In the genomic region with DNA sequence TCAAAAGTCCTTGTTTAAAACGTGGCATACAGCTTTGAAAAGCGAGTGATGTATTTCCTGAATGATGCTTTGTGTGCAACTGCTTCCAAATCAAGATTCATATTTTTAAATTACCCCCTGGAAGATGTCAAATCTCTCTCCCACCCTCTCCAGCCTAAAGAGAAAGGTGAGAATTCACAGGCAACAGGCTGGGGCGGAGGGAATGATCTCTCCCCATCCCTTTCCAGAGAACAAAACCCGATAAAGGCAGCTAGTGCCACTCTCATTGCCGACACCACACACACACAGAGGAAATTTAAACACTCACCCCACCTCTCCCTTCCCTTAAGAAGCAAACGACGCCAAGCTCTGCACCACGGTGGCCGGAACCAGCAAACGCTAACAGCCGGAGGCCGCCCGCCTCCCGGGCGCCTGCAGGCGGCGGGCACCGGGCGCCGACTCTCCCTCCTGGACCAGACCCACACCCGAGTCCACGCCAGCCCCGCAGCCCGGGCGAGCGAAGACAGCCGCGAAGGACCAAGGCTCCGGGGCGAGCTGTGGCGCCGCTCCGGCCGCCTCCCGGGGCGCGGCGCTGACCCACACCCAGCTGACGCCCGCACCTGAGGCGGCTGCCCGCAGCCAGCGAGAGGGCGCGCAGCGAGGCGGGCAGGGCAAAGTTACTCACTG, we compare ENCODE assay signal across 8 cellular contexts. TPM values are rescaled to one million over a fixed set of nuclear protein-coding genes. Genes with fewer than 3 reads are reported as not detected.
DNase-seq lines count a peak whose midpoint lies in the region; ATAC-seq and TF ChIP-seq lines count a peak whose summit lies in the region.

No MANE protein-coding gene starts in this region.

- peak overlapping the region; percentile 86 to 96 (median 95) for H3K4me3 Mint-ChIP-seq in naive thymus-derived CD4-positive, alpha-beta T cell

- TF ChIP-seq CTCF in GM12865 (IDR thresholded peaks at IDR 0.05; ENCODE audit: insufficient read depth, low read depth, low read length, missing control alignments) (peak; percentile 22), epithelial cell of esophagus (IDR thresholded peaks at IDR 0.05; ENCODE audit: insufficient read depth, low read depth, low read length, missing control alignments) (no peak), thoracic aorta (IDR thresholded peaks at IDR 0.05) (peak; percentile 50)

- H3K4me3 ChIP-seq in GM12865 (ENCODE audit: low read depth, low read length) (peak overlapping the region; percentile 88), epithelial cell of esophagus (ENCODE audit: low read length) (peak overlapping the region; percentile 81), thoracic aorta (peak overlapping the region; percentile 90)
- H3K4me3 ChIP-seq in naive thymus-derived CD4-positive, alpha-beta T cell (ENCODE audit: low read length): peak overlapping the region; percentile 95

- peak overlapping the region; percentile 35 to 96 (median 89) for H3K27ac Mint-ChIP-seq in naive thymus-derived CD4-positive, alpha-beta T cell

- peaks cover 32 to 33% of the 10 kb centered on the region in 2 donors for H3K4me1 ChIP-seq in naive thymus-derived CD4-positive, alpha-beta T cell (ENCODE audit: control insufficient read depth in 2 of 2, insufficient read depth in 2 of 2, low read length in 2 of 2)
- H3K4me1 ChIP-seq in thoracic aorta (ENCODE audit: control insufficient read depth in 1 of 2, low read depth in 2 of 2): peaks cover 16 to 27% of the 10 kb centered on the region in 2 donors

- no peaks in the 10 kb centered on the region for H3K27me3 Mint-ChIP-seq in naive thymus-derived CD4-positive, alpha-beta T cell

- peaks cover 36 to 67% (median 60%) of the 10 kb centered on the region in 7 donors for H3K4me1 Mint-ChIP-seq in naive thymus-derived CD4-positive, alpha-beta T cell

- H3K9me3 ChIP-seq in KOPT-K1 (ENCODE audit: insufficient read depth, low read length, poor library complexity, severe bottlenecking) (peaks cover 7% of the 10 kb centered on the region), thoracic aorta (no peaks in the 10 kb centered on the region)
- H3K9me3 ChIP-seq in naive thymus-derived CD4-positive, alpha-beta T cell (ENCODE audit: control insufficient read depth in 2 of 3, low read length in 3 of 3): no peaks in the 10 kb centered on the region

- CTCF ChIA-PET in naive thymus-derived CD4-positive, alpha-beta T cell (lab: Charles Lee): interaction anchor here (0.7 to 1.5 kb wide), 5 partner anchors 168 to 210 kb away, joined by 3 to 10 read pairs (median 3); no protein-coding TSS in a partner anchor

- H3K27me3 ChIP-seq in naive thymus-derived CD4-positive, alpha-beta T cell (ENCODE audit: control insufficient read depth in 2 of 2, insufficient read depth in 2 of 2, low read length in 2 of 2): no peaks in the 10 kb centered on the region
- H3K27me3 ChIP-seq in thoracic aorta (replicated peaks; ENCODE audit: insufficient read depth): no peaks in the 10 kb centered on the region

- POLR2A ChIA-PET in naive thymus-derived CD4-positive, alpha-beta T cell (lab: Charles Lee): interaction anchor here (0.6 to 6.3 kb wide), 18 partner anchors 9 to 1649 kb away, joined by 3 to 86 read pairs (median 4); partner anchors contain the start of genes GTF3A, MTIF3 and RPL21

- ATAC-seq in GM21737 (IDR thresholded peaks at IDR 0.05; ENCODE audit: unreplicated experiment) (peak; percentile 27), thoracic aorta (ENCODE audit: insufficient number of reproducible peaks, low FRiP score, low read depth) (peak; percentile 9)
- peak; percentile 28 for ATAC-seq in naive thymus-derived CD4-positive, alpha-beta T cell

- H3K9me3 Mint-ChIP-seq in naive thymus-derived CD4-positive, alpha-beta T cell: peaks cover 0 to 2% (median 0%) of the 10 kb centered on the region in 11 donors

- intact Hi-C loops in naive thymus-derived CD4-positive, alpha-beta T cell (cut with micrococcal nuclease): loop anchor here (1.0 to 10.0 kb wide), 20 partner anchors 37 to 1435 kb away; partner anchors contain the start of genes MTIF3 (in 2 of the 2), POMP (in 2 of the 2), RASL11A (in 1 of the 2) and RNF6 (in 1 of the 2)

- peaks cover 24% of the 10 kb centered on the region for H3K36me3 ChIP-seq in KOPT-K1 (ENCODE audit: insufficient read depth, low read length)
- peaks cover 0 to 4% (median 3%) of the 10 kb centered on the region in 3 experiments for H3K36me3 ChIP-seq in naive thymus-derived CD4-positive, alpha-beta T cell (ENCODE audit: control insufficient read depth in 2 of 3, insufficient read depth in 3 of 3, low read length in 3 of 3)
- no peaks in the 10 kb centered on the region for H3K36me3 ChIP-seq in thoracic aorta

- DNase-seq in GM12865 (ENCODE audit: low read depth) (peak; percentile 62), epithelial cell of esophagus (ENCODE audit: low read depth) (no peak), thoracic aorta (ENCODE audit: low spot score) (no peak), COR-L47 (lab: John Stamatoyannopoulos, UW) (no peak)
- peak; percentile 21 to 33 for DNase-seq in activated CD4-positive, alpha-beta T cell treated with anti-CD3 and anti-CD28 coated beads, Interleukin-2, amount 50 U/mL, for 4 hours
- peak in 8 of 9 donors; percentile 6 to 62 (median 45) for DNase-seq in naive thymus-derived CD4-positive, alpha-beta T cell

- peaks cover under 1 to 24% (median 19%) of the 10 kb centered on the region in 5 donors for H3K36me3 Mint-ChIP-seq in naive thymus-derived CD4-positive, alpha-beta T cell

- H3K27ac ChIP-seq in KOPT-K1 (ENCODE audit: low read depth, low read length, poor library complexity, severe bottlenecking) (peak overlapping the region; percentile 84), thoracic aorta (peak overlapping the region; percentile 90 to 96)
- peak overlapping the region; percentile 97 for H3K27ac ChIP-seq in naive thymus-derived CD4-positive, alpha-beta T cell (ENCODE audit: low read depth, low read length)

RNA-seq across cellular contexts. Expression of gene LNX2, which starts 0.5 kb away (rescaled TPM):
- total RNA-seq in naive thymus-derived CD4-positive, alpha-beta T cell: 10 to 100 TPM in 2 of 5 experiments, 1 to 10 TPM in 3; 3.2 to 10.7 (median 7.1) TPM
- polyA plus RNA-seq in naive thymus-derived CD4-positive, alpha-beta T cell: 1 to 10 TPM; 3.2 to 4.2 TPM
- 1 to 10 TPM; 7.1 to 7.6 TPM for total RNA-seq in thoracic aorta

RNA-seq across cellular contexts. Expression of gene POLR1D, which starts 1.8 kb away (rescaled TPM):
- 100 to 1,000 TPM; 111 to 176 (median 133) TPM for total RNA-seq in naive thymus-derived CD4-positive, alpha-beta T cell
- polyA plus RNA-seq in naive thymus-derived CD4-positive, alpha-beta T cell: 100 to 1,000 TPM; 136 to 137 TPM
- 10 to 100 TPM; 89.0 to 95.7 TPM for total RNA-seq in thoracic aorta

Comparison
In these comparisons a context has a peak if more than half of its experiments do, and no peak if none do; other contexts are left out.
1. DNase-seq: peak in GM12865 (single experiment), activated CD4-positive, alpha-beta T cell treated with anti-CD3 and anti-CD28 coated beads, Interleukin-2, amount 50 U/mL, for 4 hours (2 of 2) and naive thymus-derived CD4-positive, alpha-beta T cell (8 of 9); none in epithelial cell of esophagus (single experiment), thoracic aorta (single experiment) and COR-L47 (single experiment).
2. Peak in every context shown above with its lines, with median percentiles within 50 percentile points of each other: H3K4me3 ChIP-seq, ATAC-seq and H3K27ac ChIP-seq.